ENCODE assay signal across 8 cellular contexts in genomic region chr16:58464916-58465731, GRCh38. TPM values are rescaled to one million over a fixed set of nuclear protein-coding genes. Genes with fewer than 3 reads are reported as not detected.
A peak's percentile ranks its signal among the peaks of the same experiment; 100 is the strongest.
DNase-seq lines count a peak whose midpoint lies in the region; ATAC-seq and TF ChIP-seq lines count a peak whose summit lies in the region.

No MANE protein-coding gene starts in this region.

- TF ChIP-seq CTCF in MM.1S (IDR thresholded peaks at IDR 0.05; ENCODE audit: low read length), result no peak

- H3K4me1 ChIP-seq in iPS DF 6.9 (ENCODE audit: control insufficient read depth, insufficient read depth, low read length) (no peaks in the 10 kb centered on the region; the same call in 1 of the 2 replicates), MM.1S (ENCODE audit: low read length) (no peaks in the 10 kb centered on the region)

- H4K20me1 ChIP-seq in MM.1S (ENCODE audit: insufficient read depth, low read length), result no peaks in the 10 kb centered on the region

- H2AFZ ChIP-seq in MM.1S (ENCODE audit: low read length), result no peak overlapping the region

- no peaks in the 10 kb centered on the region for H3K9me3 Mint-ChIP-seq in activated naive CD8-positive, alpha-beta T cell treated with anti-CD3 and anti-CD28 coated beads for 36 hours
- H3K9me3 Mint-ChIP-seq in stimulated activated effector memory CD8-positive, alpha-beta T cell treated with anti-CD3 and anti-CD28 coated beads, Interleukin-12 subunit alpha, Interleukin-12 subunit beta, amount 100 ng/mL, for 72 hours, result no peaks in the 10 kb centered on the region

- WGBS in iPS DF 6.9 (ENCODE audit: insufficient coverage, insufficient read length), result no CpG with 5 or more reads among the region's 24 CpGs

- H3K4me2 ChIP-seq in MM.1S (ENCODE audit: low read depth, low read length), result no peak overlapping the region

- DNase-seq in DMS53 (lab: John Stamatoyannopoulos, UW) (peak; percentile 26), DMS53 treated with DMSO at 0.1 percent for 48 hours (lab: John Stamatoyannopoulos, UW; ENCODE audit: unreplicated experiment) (no peak), iPS DF 6.9 (ENCODE audit: low read depth, low spot score) (no peak), MM.1S (no peak), NCI-H774 (lab: John Stamatoyannopoulos, UW) (no peak), HK-2 (ENCODE audit: unreplicated experiment) (no peak)
- DNase-seq in activated naive CD8-positive, alpha-beta T cell treated with anti-CD3 and anti-CD28 coated beads for 36 hours, result no peak
- DNase-seq in stimulated activated effector memory CD8-positive, alpha-beta T cell treated with anti-CD3 and anti-CD28 coated beads, Interleukin-12 subunit alpha, Interleukin-12 subunit beta, amount 100 ng/mL, for 72 hours (ENCODE audit: low spot score in 2 of 2), result no peak

- H3K9me3 ChIP-seq in iPS DF 6.9 (ENCODE audit: control insufficient read depth, insufficient read depth, low read length) (no peaks in the 10 kb centered on the region), MM.1S (replicated peaks; ENCODE audit: insufficient read depth, low read length) (no peaks in the 10 kb centered on the region)

- H3K9ac ChIP-seq in MM.1S (ENCODE audit: low read length), result no peak overlapping the region

- peaks cover 78% of the 10 kb centered on the region for H3K27me3 Mint-ChIP-seq in activated naive CD8-positive, alpha-beta T cell treated with anti-CD3 and anti-CD28 coated beads for 36 hours

- H3F3A ChIP-seq in MM.1S (ENCODE audit: insufficient read depth, low read length), result no peaks in the 10 kb centered on the region

- ATAC-seq in stimulated activated effector memory CD8-positive, alpha-beta T cell treated with anti-CD3 and anti-CD28 coated beads, Interleukin-12 subunit alpha, Interleukin-12 subunit beta, amount 100 ng/mL, for 72 hours, result no peak

- H3K36me3 ChIP-seq in iPS DF 6.9 (ENCODE audit: control insufficient read depth, insufficient read depth, low read length) (no peaks in the 10 kb centered on the region), MM.1S (replicated peaks; ENCODE audit: insufficient read depth, low read length) (no peaks in the 10 kb centered on the region)

- H3K4me3 Mint-ChIP-seq in activated naive CD8-positive, alpha-beta T cell treated with anti-CD3 and anti-CD28 coated beads for 36 hours, result peak overlapping the region; percentile 36
- H3K4me3 Mint-ChIP-seq in stimulated activated effector memory CD8-positive, alpha-beta T cell treated with anti-CD3 and anti-CD28 coated beads, Interleukin-12 subunit alpha, Interleukin-12 subunit beta, amount 100 ng/mL, for 72 hours, result peak overlapping the region; percentile 49

- H3K9me2 ChIP-seq in MM.1S (replicated peaks; ENCODE audit: insufficient read depth, low read length), result no peaks in the 10 kb centered on the region

- no peak overlapping the region for H3K27ac Mint-ChIP-seq in activated naive CD8-positive, alpha-beta T cell treated with anti-CD3 and anti-CD28 coated beads for 36 hours
- H3K27ac Mint-ChIP-seq in stimulated activated effector memory CD8-positive, alpha-beta T cell treated with anti-CD3 and anti-CD28 coated beads, Interleukin-12 subunit alpha, Interleukin-12 subunit beta, amount 100 ng/mL, for 72 hours, result no peak overlapping the region

- H3K27me3 ChIP-seq in iPS DF 6.9 (ENCODE audit: control insufficient read depth, insufficient read depth, low read length) (peaks cover 25% of the 10 kb centered on the region), MM.1S (replicated peaks; ENCODE audit: insufficient read depth, low read length) (peaks cover 25% of the 10 kb centered on the region)

- H3K4me3 ChIP-seq in iPS DF 6.9 (ENCODE audit: low read length) (peak overlapping the region; percentile 58; the same call in 1 of the 2 replicates), MM.1S (ENCODE audit: low read length) (no peak overlapping the region)

- no peak overlapping the region for H3K27ac ChIP-seq in iPS DF 6.9 (ENCODE audit: low read length)
- no peak overlapping the region for H3K27ac ChIP-seq in MM.1S (ENCODE audit: low read length)

- no peaks in the 10 kb centered on the region for H3K79me2 ChIP-seq in MM.1S (ENCODE audit: low read length)

- H3K4me1 Mint-ChIP-seq in activated naive CD8-positive, alpha-beta T cell treated with anti-CD3 and anti-CD28 coated beads for 36 hours, result peaks cover 5% of the 10 kb centered on the region
- H3K4me1 Mint-ChIP-seq in stimulated activated effector memory CD8-positive, alpha-beta T cell treated with anti-CD3 and anti-CD28 coated beads, Interleukin-12 subunit alpha, Interleukin-12 subunit beta, amount 100 ng/mL, for 72 hours, result peaks cover 10% of the 10 kb centered on the region

- no peaks in the 10 kb centered on the region for H3K36me3 Mint-ChIP-seq in activated naive CD8-positive, alpha-beta T cell treated with anti-CD3 and anti-CD28 coated beads for 36 hours
- H3K36me3 Mint-ChIP-seq in stimulated activated effector memory CD8-positive, alpha-beta T cell treated with anti-CD3 and anti-CD28 coated beads, Interleukin-12 subunit alpha, Interleukin-12 subunit beta, amount 100 ng/mL, for 72 hours, result no peaks in the 10 kb centered on the region

RNA-seq across cellular contexts. Expression of gene NDRG4, which starts 34.8 kb away (rescaled TPM):
- total RNA-seq in activated naive CD8-positive, alpha-beta T cell treated with anti-CD3 and anti-CD28 coated beads for 36 hours, result 1 to 10 TPM; 6.8 to 7.3 TPM

RNA-seq across cellular contexts. Expression of gene SETD6, which starts 50.2 kb away (rescaled TPM):
- total RNA-seq in activated naive CD8-positive, alpha-beta T cell treated with anti-CD3 and anti-CD28 coated beads for 36 hours, result 10 to 100 TPM; 18.7 to 20.2 TPM
